ENCODE assay signal across 21 cellular contexts in genomic region chr3:53803816-53804545, GRCh38. TPM values are rescaled to one million over a fixed set of nuclear protein-coding genes. Genes with fewer than 3 reads are reported as not detected.
DNase-seq lines count a peak whose midpoint lies in the region; ATAC-seq and TF ChIP-seq lines count a peak whose summit lies in the region.
"Had no signal": no experiment of that assay in that cellular context is flagged by ENCODE, and none has a peak within 500 bp of the region (broad histone marks: within the 10 kb centered on the region; RNA-seq: fewer than 3 reads in every experiment).

No MANE protein-coding gene starts in this region.

- no peak overlapping the region for H4K91ac ChIP-seq in neuronal stem cell (ENCODE audit: low read depth, low read length, poor library complexity)

- H3K9me3 ChIP-seq in neuronal stem cell (replicated peaks in 1 of 2; ENCODE audit: control insufficient read depth in 2 of 2, insufficient read depth in 1 of 2, low read depth in 1 of 2, low read length in 2 of 2) (peaks cover 0 to 1% of the 10 kb centered on the region in 2 donors), upper lobe of right lung (no peaks in the 10 kb centered on the region)
- H3K9me3 ChIP-seq: breast epithelium, heart right ventricle, prostate gland had no signal

- intact Hi-C loops in cardiac septum (cut with DNase I) = loop anchor here (5.0 kb wide), 1 partner anchor 67 kb away; no protein-coding TSS in a partner anchor
- intact Hi-C loops in Right ventricle myocardium inferior (cut with DNase I) = no loop called here
- intact Hi-C loops in upper lobe of right lung (cut with DNase I) = no loop called here

- DNase-seq in cardiac septum (ENCODE audit: low spot score) (peak; percentile 33), Right ventricle myocardium inferior (ENCODE audit: missing footprints) (no peak), epithelial cell of proximal tubule (ENCODE audit: low read depth) (no peak), neuronal stem cell (ENCODE audit: low spot score) (no peak), upper lobe of right lung (peak; percentile 41), iPS-NIHi11 (ENCODE audit: low spot score) (no peak)
- no peak for DNase-seq in stimulated activated naive CD8-positive, alpha-beta T cell treated with anti-CD3 and anti-CD28 coated beads, Interleukin-15, Interleukin-2, amounts not matched to agents 100 U/mL and 50 U/mL, for 24 hours
- DNase-seq in activated CD4-positive, alpha-beta T cell treated with anti-CD3 and anti-CD28 coated beads, Interleukin-2, amount 50 U/mL, for 4 hours = no peak
- DNase-seq: activated B cell treated with CpG ODN at 0.5 μM for 24 hours; activated CD8-positive, alpha-beta memory T cell treated with anti-CD3 and anti-CD28 coated beads for 24 hours; activated T-cell treated with anti-CD3 and anti-CD28 coated beads, Interleukin-2, amount 50 U/mL, for 72 hours; heart right ventricle; MM.1S; naive thymus-derived CD8-positive, alpha-beta T cell; NCI-H2107; NCI-H524 treated with DMSO at 0.1 percent for 48 hours; stimulated activated naive CD4-positive, alpha-beta T cell; T-helper 2 cell had no signal

- H3K4me3 ChIP-seq in epithelial cell of proximal tubule (ENCODE audit: low read depth, low read length) = no peak overlapping the region
- no peak overlapping the region for H3K4me3 ChIP-seq in neuronal stem cell (ENCODE audit: low read length in 2 of 2)
- no peak overlapping the region for H3K4me3 ChIP-seq in upper lobe of right lung
- H3K4me3 ChIP-seq: breast epithelium, heart right ventricle, prostate gland had no signal

- H3K27me3 ChIP-seq in neuronal stem cell (ENCODE audit: control insufficient read depth in 3 of 3, insufficient read depth in 3 of 3, low read depth in 1 of 3, low read length in 3 of 3) = no peaks in the 10 kb centered on the region
- H3K27me3 ChIP-seq in upper lobe of right lung = no peaks in the 10 kb centered on the region
- H3K27me3 ChIP-seq: breast epithelium had no signal

- H3K4me1 ChIP-seq in neuronal stem cell (ENCODE audit: control insufficient read depth in 2 of 2, insufficient read depth in 1 of 2, low read depth in 1 of 2, low read length in 2 of 2) = peaks cover 16 to 20% of the 10 kb centered on the region in 2 donors
- no peaks in the 10 kb centered on the region for H3K4me1 ChIP-seq in upper lobe of right lung
- H3K4me1 ChIP-seq: breast epithelium, prostate gland had no signal

- H2BK15ac ChIP-seq in neuronal stem cell (ENCODE audit: low read length) = peak overlapping the region; percentile 22

- no peak overlapping the region for H4K8ac ChIP-seq in neuronal stem cell (ENCODE audit: low read depth, low read length)

- ATAC-seq in Right ventricle myocardium inferior (no peak), upper lobe of right lung (no peak)
- no peak for ATAC-seq in stimulated activated naive CD8-positive, alpha-beta T cell treated with anti-CD3 and anti-CD28 coated beads, Interleukin-15, Interleukin-2, amounts not matched to agents 100 U/mL and 50 U/mL, for 24 hours
- ATAC-seq: activated T-cell treated with anti-CD3 and anti-CD28 coated beads, Interleukin-2, amount 50 U/mL, for 72 hours; heart right ventricle; naive thymus-derived CD8-positive, alpha-beta T cell had no signal

- H3K36me3 ChIP-seq in neuronal stem cell (replicated peaks in 1 of 2; ENCODE audit: control insufficient read depth in 2 of 2, insufficient read depth in 2 of 2, low read length in 2 of 2) = no peaks in the 10 kb centered on the region
- H3K36me3 ChIP-seq in upper lobe of right lung = no peaks in the 10 kb centered on the region
- H3K36me3 ChIP-seq: breast epithelium, heart right ventricle, prostate gland had no signal

- H2BK120ac ChIP-seq in neuronal stem cell (ENCODE audit: low read depth, low read length) = no peak overlapping the region

- H3K79me1 ChIP-seq in neuronal stem cell (ENCODE audit: low read depth, low read length) = no peaks in the 10 kb centered on the region

- no peak overlapping the region for H3K9ac ChIP-seq in neuronal stem cell (ENCODE audit: low read depth, low read length, poor library complexity)

- peak; percentile 12 for TF ChIP-seq CTCF in epithelial cell of proximal tubule (conservative IDR thresholded peaks at IDR 0.05; ENCODE audit: low read depth, low read length)
- TF ChIP-seq CTCF in upper lobe of right lung (IDR thresholded peaks at IDR 0.05) = no peak

- H3K14ac ChIP-seq in neuronal stem cell (ENCODE audit: low read length) = no peak overlapping the region

- H3K23ac ChIP-seq in neuronal stem cell (ENCODE audit: low read depth, low read length, poor library complexity) = no peak overlapping the region

- H3K27ac ChIP-seq in neuronal stem cell (replicated peaks; ENCODE audit: low read length) (no peak overlapping the region), upper lobe of right lung (no peak overlapping the region)
- H3K27ac ChIP-seq: heart right ventricle, prostate gland had no signal

- H2AK5ac ChIP-seq in neuronal stem cell (ENCODE audit: low read depth, low read length) = peak overlapping the region; percentile 50

- H3K4ac ChIP-seq in neuronal stem cell (ENCODE audit: low read length) = no peak overlapping the region

- no CpG with 5 or more reads among the region's 18 CpGs for WGBS in neuronal stem cell (ENCODE audit: extremely low coverage in 2 of 2, insufficient read length in 2 of 2, insufficient replicate concordance in 1 of 2), 2 donors

- H2BK5ac ChIP-seq in neuronal stem cell (ENCODE audit: low read length) = peak overlapping the region; percentile 89

- no peak overlapping the region for H3K4me2 ChIP-seq in neuronal stem cell (ENCODE audit: insufficient read depth, low read length, poor library complexity, severe bottlenecking)

- H2BK12ac ChIP-seq in neuronal stem cell (ENCODE audit: low read length) = no peak overlapping the region

- H2AFZ ChIP-seq in neuronal stem cell (ENCODE audit: low read length) = peak overlapping the region; percentile 14

- H3K18ac ChIP-seq in neuronal stem cell (ENCODE audit: low read length) = peak overlapping the region; percentile 89

RNA-seq across cellular contexts. Expression of gene CHDH, which starts 42.2 kb away (rescaled TPM):
- total RNA-seq in cardiac septum = 0.92 TPM
- total RNA-seq in Right ventricle myocardium inferior = 11.0 TPM
- total RNA-seq in epithelial cell of proximal tubule = 4.5 and 9.2 TPM in 2 replicates
- polyA plus RNA-seq in neuronal stem cell (2013, experiment 1 of 2) = 2.0 TPM
- 2.0 TPM for polyA plus RNA-seq in neuronal stem cell (2013, experiment 2 of 2)
- total RNA-seq in upper lobe of right lung = 10.9 TPM
- polyA plus RNA-seq: CD14-positive monocyte had no signal

RNA-seq across cellular contexts. Expression of gene IL17RB, which starts 42.4 kb away (rescaled TPM):
- total RNA-seq in cardiac septum = 0.08 TPM
- 3.2 TPM for total RNA-seq in Right ventricle myocardium inferior
- total RNA-seq in epithelial cell of proximal tubule = 1.7 and 2.5 TPM in 2 replicates
- 2.6 TPM for polyA plus RNA-seq in neuronal stem cell (2013, experiment 1 of 2)
- 2.3 TPM for polyA plus RNA-seq in neuronal stem cell (2013, experiment 2 of 2)
- 12.4 TPM for total RNA-seq in upper lobe of right lung
- total RNA-seq: naive thymus-derived CD8-positive, alpha-beta T cell had no signal

Comparison
In these comparisons a context has a peak if more than half of its experiments do, and no peak if none do; other contexts are left out.
1. DNase-seq: peak in cardiac septum (single experiment) and upper lobe of right lung (single experiment); none in Right ventricle myocardium inferior (single experiment), epithelial cell of proximal tubule (single experiment), neuronal stem cell (single experiment), stimulated activated naive CD8-positive, alpha-beta T cell treated with anti-CD3 and anti-CD28 coated beads, Interleukin-15, Interleukin-2, amounts not matched to agents 100 U/mL and 50 U/mL, for 24 hours (single experiment), iPS-NIHi11 (single experiment) and activated CD4-positive, alpha-beta T cell treated with anti-CD3 and anti-CD28 coated beads, Interleukin-2, amount 50 U/mL, for 4 hours (0 of 2).